ENCODE assay signal across 24 cellular contexts in the genomic region with DNA sequence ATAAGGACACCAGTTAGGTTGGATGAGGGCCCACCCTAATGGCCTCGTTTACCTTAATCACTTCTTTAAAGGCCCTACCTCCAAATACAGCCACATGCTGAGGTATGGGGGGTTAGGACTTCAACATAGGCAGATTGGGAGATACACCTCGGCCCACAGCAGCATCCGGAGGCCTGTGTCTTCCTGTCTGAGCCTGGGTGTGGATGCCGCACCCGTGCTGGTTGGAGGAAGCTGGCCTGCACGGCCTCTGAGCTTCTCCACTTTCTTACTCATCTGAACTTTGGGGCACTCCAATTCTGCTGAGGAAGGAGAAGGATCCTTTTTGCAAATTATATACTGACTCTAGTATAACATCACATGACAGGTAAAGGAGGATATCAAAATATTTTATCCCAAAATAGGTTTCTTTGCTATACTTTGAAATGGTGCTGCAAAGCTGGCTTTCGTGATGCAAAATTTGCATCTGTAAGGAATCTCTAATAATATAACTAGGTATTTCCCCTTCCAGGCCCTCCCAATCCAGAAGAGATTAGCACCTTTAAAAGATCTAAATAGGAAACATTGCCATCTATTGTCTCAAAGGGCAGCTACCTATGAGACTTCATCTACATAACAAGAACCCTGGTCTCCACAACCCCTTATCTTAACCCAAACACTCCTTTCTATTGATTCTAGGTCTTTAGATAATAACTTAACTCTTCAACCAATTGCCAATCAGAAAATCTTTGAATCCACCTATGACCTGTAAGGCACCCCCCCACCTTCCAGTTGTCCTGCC.
"Had no signal": no experiment of that assay in that cellular context is flagged by ENCODE, and none has a peak within 500 bp of the region (broad histone marks: within the 10 kb centered on the region; RNA-seq: fewer than 3 reads in every experiment).

No MANE protein-coding gene starts in this region.

- H3K4me3 Mint-ChIP-seq: activated CD8-positive, alpha-beta T cell treated with anti-CD3 and anti-CD28 coated beads, Interleukin-2, amount 10 ng/mL, durations not matched to agents 7 days and 5 days; activated T-helper 1 cell treated with anti-CD3 and anti-CD28 coated beads, Interleukin-12 subunit alpha, Interleukin-12 subunit beta, Interleukin-2, Interleukin-4 antibody, amounts not matched to agents 30 ng/mL and 10 ng/mL and 1 ng/mL, durations not matched to agents 14 hours and 24 hours and 36 hours; brain; mesothelial cell of epicardium; natural killer cell treated with Interleukin-12 subunit alpha and Interleukin-12 subunit beta and Interleukin-15 and Interleukin-18, amount 100 ng/mL, for 72 hours; type B pancreatic cell had no signal

- H3K27me3 ChIP-seq: hepatocyte, left lung had no signal

- H3K79me2 ChIP-seq: hepatocyte had no signal

- ATAC-seq: activated CD8-positive, alpha-beta T cell treated with anti-CD3 and anti-CD28 coated beads, Interleukin-2, amount 10 ng/mL, durations not matched to agents 7 days and 5 days; activated naive CD4-positive, alpha-beta T cell treated with anti-CD3 and anti-CD28 coated beads, Interleukin-2, amount 50 U/mL, for 72 hours; left lung had no signal

- H2AFZ ChIP-seq: hepatocyte had no signal

- H3K9me3 Mint-ChIP-seq: activated naive CD4-positive, alpha-beta T cell treated with anti-CD3 and anti-CD28 coated beads, Interleukin-2, amount 50 U/mL, for 72 hours; activated T-helper 1 cell treated with anti-CD3 and anti-CD28 coated beads, Interleukin-12 subunit alpha, Interleukin-12 subunit beta, Interleukin-2, Interleukin-4 antibody, amounts not matched to agents 30 ng/mL and 10 ng/mL and 1 ng/mL, durations not matched to agents 14 hours and 24 hours and 36 hours; mesothelial cell of epicardium; natural killer cell treated with Interleukin-12 subunit alpha and Interleukin-12 subunit beta and Interleukin-15 and Interleukin-18, amount 100 ng/mL, for 72 hours; type B pancreatic cell had no signal

- H3K4me3 ChIP-seq: hepatocyte, left lung, lung, prostate gland, thoracic aorta had no signal

- H3K4me1 Mint-ChIP-seq: brain, mesothelial cell of epicardium had no signal

- H3K27ac ChIP-seq: hepatocyte, left lung, prostate gland, thoracic aorta, WERI-Rb-1 had no signal

- H3K36me3 Mint-ChIP-seq: activated naive CD4-positive, alpha-beta T cell treated with anti-CD3 and anti-CD28 coated beads, Interleukin-2, amount 50 U/mL, for 72 hours; brain; mesothelial cell of epicardium; natural killer cell treated with Interleukin-12 subunit alpha and Interleukin-12 subunit beta and Interleukin-15 and Interleukin-18, amount 100 ng/mL, for 72 hours; type B pancreatic cell had no signal

- H3K4me1 ChIP-seq: prostate gland had no signal

- H3K27ac Mint-ChIP-seq: activated CD8-positive, alpha-beta T cell treated with anti-CD3 and anti-CD28 coated beads, Interleukin-2, amount 10 ng/mL, durations not matched to agents 7 days and 5 days; activated naive CD4-positive, alpha-beta T cell treated with anti-CD3 and anti-CD28 coated beads, Interleukin-2, amount 50 U/mL, for 72 hours; activated T-helper 1 cell treated with anti-CD3 and anti-CD28 coated beads, Interleukin-12 subunit alpha, Interleukin-12 subunit beta, Interleukin-2, Interleukin-4 antibody, amounts not matched to agents 30 ng/mL and 10 ng/mL and 1 ng/mL, durations not matched to agents 14 hours and 24 hours and 36 hours; brain; mesothelial cell of epicardium; natural killer cell treated with Interleukin-12 subunit alpha and Interleukin-12 subunit beta and Interleukin-15 and Interleukin-18, amount 100 ng/mL, for 72 hours; type B pancreatic cell had no signal

- DNase-seq: activated CD4-positive, alpha-beta T cell treated with anti-CD3 and anti-CD28 coated beads for 1 hour; activated CD4-positive, alpha-beta T cell treated with anti-CD3 and anti-CD28 coated beads, Interleukin-2, amount 50 U/mL, for 1 hour; activated CD8-positive, alpha-beta T cell treated with anti-CD3 and anti-CD28 coated beads, Interleukin-2, amount 10 ng/mL, durations not matched to agents 7 days and 5 days; activated gamma-delta T cell treated with Interleukin-2 at 50 U/mL for 16 hours; aorta; erythroblast; foreskin melanocyte; glutamatergic neuron; left lung; stimulated activated CD4-positive, alpha-beta T cell treated with anti-CD3 and anti-CD28 coated beads, Interleukin-2, amount 100 ng/mL, for 48 hours; stimulated activated CD8-positive, alpha-beta memory T cell treated with anti-CD3 and anti-CD28 coated beads, Interleukin-4, amount 100 ng/mL, for 48 hours; stimulated activated naive CD4-positive, alpha-beta T cell; T-helper 1 cell; WERI-Rb-1 had no signal

- H3K36me3 ChIP-seq: left lung, prostate gland, thoracic aorta, WERI-Rb-1 had no signal

- H3K9me3 ChIP-seq: left lung, prostate gland, thoracic aorta had no signal

- H3K4me2 ChIP-seq: hepatocyte had no signal
